ENCODE assay signal across 15 cellular contexts in the genomic region with DNA sequence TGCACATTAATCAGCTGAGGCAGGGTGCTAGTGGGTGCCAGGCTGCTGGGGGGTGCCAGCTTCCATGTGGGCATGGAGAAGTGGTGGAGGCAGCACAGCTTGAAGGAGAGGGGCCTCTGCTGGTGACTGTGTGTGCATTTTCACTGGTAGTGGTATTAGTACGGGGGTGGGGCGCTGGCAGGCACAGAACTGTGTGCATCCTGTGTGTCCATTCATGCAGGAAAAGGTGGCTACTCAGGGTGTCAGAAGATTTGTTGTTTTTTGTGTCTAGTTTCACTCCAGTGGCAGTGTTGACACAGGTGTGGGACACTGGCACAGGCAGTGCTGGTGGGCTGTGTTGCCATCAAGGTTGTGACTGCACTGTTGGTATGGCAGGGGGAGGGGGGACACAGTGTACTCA.
"Had no signal": no experiment of that assay in that cellular context is flagged by ENCODE, and none has a peak within 500 bp of the region (broad histone marks: within the 10 kb centered on the region; RNA-seq: fewer than 3 reads in every experiment).

No MANE protein-coding gene starts in this region.

- H3K36me3 Mint-ChIP-seq: immature natural killer cell; naive thymus-derived CD4-positive, alpha-beta T cell; stimulated activated naive B cell treated with anti-CD40 and anti-IgM and Interleukin-4, amounts not matched to agents 10 μg/mL and 1 μg/mL and 100 μg/mL, for 72 hours had no signal

- DNase-seq: effector memory CD8-positive, alpha-beta T cell; gastrocnemius medialis; immature natural killer cell; left ventricle myocardium inferior; mesendoderm; naive thymus-derived CD4-positive, alpha-beta T cell; ovary; sigmoid colon; stimulated activated CD4-positive, alpha-beta T cell treated with anti-CD3 and anti-CD28 coated beads, Interleukin-2, amount 100 ng/mL, for 24 hours; stimulated activated CD4-positive, alpha-beta T cell treated with anti-CD3 and anti-CD28 coated beads, Interleukin-4, amount 100 ng/mL, for 4 hours; stimulated activated naive B cell treated with anti-CD40 and anti-IgM and Interleukin-4, amounts not matched to agents 10 μg/mL and 1 μg/mL and 100 μg/mL, for 72 hours; stimulated activated naive CD8-positive, alpha-beta T cell treated with anti-CD3 and anti-CD28 coated beads, Interleukin-15, amount 100 ng/mL, for 72 hours; testis; transverse colon had no signal

- ATAC-seq: effector memory CD8-positive, alpha-beta T cell; gastrocnemius medialis; naive thymus-derived CD4-positive, alpha-beta T cell; stimulated activated naive B cell treated with anti-CD40 and anti-IgM and Interleukin-4, amounts not matched to agents 10 μg/mL and 1 μg/mL and 100 μg/mL, for 72 hours; stimulated activated naive CD8-positive, alpha-beta T cell treated with anti-CD3 and anti-CD28 coated beads, Interleukin-15, amount 100 ng/mL, for 72 hours had no signal

- H3K4me3 Mint-ChIP-seq: dendritic cell treated with granulocyte-macrophage colony-stimulating factor and Interleukin-4, amounts not matched to agents 40 ng/mL and 50 ng/mL, for 4 days; effector memory CD8-positive, alpha-beta T cell; immature natural killer cell; naive thymus-derived CD4-positive, alpha-beta T cell; stimulated activated naive B cell treated with anti-CD40 and anti-IgM and Interleukin-4, amounts not matched to agents 10 μg/mL and 1 μg/mL and 100 μg/mL, for 72 hours; stimulated activated naive CD8-positive, alpha-beta T cell treated with anti-CD3 and anti-CD28 coated beads, Interleukin-15, amount 100 ng/mL, for 72 hours had no signal

- H3K4me1 Mint-ChIP-seq: immature natural killer cell; naive thymus-derived CD4-positive, alpha-beta T cell; stimulated activated naive B cell treated with anti-CD40 and anti-IgM and Interleukin-4, amounts not matched to agents 10 μg/mL and 1 μg/mL and 100 μg/mL, for 72 hours; stimulated activated naive CD8-positive, alpha-beta T cell treated with anti-CD3 and anti-CD28 coated beads, Interleukin-15, amount 100 ng/mL, for 72 hours had no signal

- H3K27me3 Mint-ChIP-seq: dendritic cell treated with granulocyte-macrophage colony-stimulating factor and Interleukin-4, amounts not matched to agents 40 ng/mL and 50 ng/mL, for 4 days; effector memory CD8-positive, alpha-beta T cell; naive thymus-derived CD4-positive, alpha-beta T cell; stimulated activated naive B cell treated with anti-CD40 and anti-IgM and Interleukin-4, amounts not matched to agents 10 μg/mL and 1 μg/mL and 100 μg/mL, for 72 hours; stimulated activated naive CD8-positive, alpha-beta T cell treated with anti-CD3 and anti-CD28 coated beads, Interleukin-15, amount 100 ng/mL, for 72 hours had no signal

- H3K27ac Mint-ChIP-seq: dendritic cell treated with granulocyte-macrophage colony-stimulating factor and Interleukin-4, amounts not matched to agents 40 ng/mL and 50 ng/mL, for 4 days; effector memory CD8-positive, alpha-beta T cell; immature natural killer cell; naive thymus-derived CD4-positive, alpha-beta T cell; stimulated activated naive CD8-positive, alpha-beta T cell treated with anti-CD3 and anti-CD28 coated beads, Interleukin-15, amount 100 ng/mL, for 72 hours had no signal

- H3K9me3 Mint-ChIP-seq: dendritic cell treated with granulocyte-macrophage colony-stimulating factor and Interleukin-4, amounts not matched to agents 40 ng/mL and 50 ng/mL, for 4 days; stimulated activated naive CD8-positive, alpha-beta T cell treated with anti-CD3 and anti-CD28 coated beads, Interleukin-15, amount 100 ng/mL, for 72 hours had no signal
